1 cellular context compared by ENCODE assay signal in genomic region chr15:41291065-41291631, GRCh38.
TF ChIP-seq lines count a peak whose summit lies in the region.

No MANE protein-coding gene starts in this region.

TF ChIP-seq in SK-N-SH, 30 proteins besides CTCF, POLR2A, EP300 and RAD21 (continued from another document):
- TF ChIP-seq REST (IDR thresholded peaks at IDR 0.05; ENCODE audit: low read depth, low read length), result no peak
- no peak for TF ChIP-seq RXRA (IDR thresholded peaks at IDR 0.05; ENCODE audit: borderline replicate concordance, low read depth)
- no peak for TF ChIP-seq POLR2AphosphoS5 (IDR thresholded peaks at IDR 0.05; ENCODE audit: low read depth, low read length)
- TF ChIP-seq USF1 (IDR thresholded peaks at IDR 0.05; ENCODE audit: borderline replicate concordance, low read depth), result no peak
- TF ChIP-seq EZH2phosphoT487 (IDR thresholded peaks at IDR 0.05; ENCODE audit: borderline replicate concordance, low read depth), result no peak
- TF ChIP-seq TCF12 (IDR thresholded peaks at IDR 0.05), result no peak
